Comparison of ENCODE assay signal across 28 cellular contexts in the genomic region with DNA sequence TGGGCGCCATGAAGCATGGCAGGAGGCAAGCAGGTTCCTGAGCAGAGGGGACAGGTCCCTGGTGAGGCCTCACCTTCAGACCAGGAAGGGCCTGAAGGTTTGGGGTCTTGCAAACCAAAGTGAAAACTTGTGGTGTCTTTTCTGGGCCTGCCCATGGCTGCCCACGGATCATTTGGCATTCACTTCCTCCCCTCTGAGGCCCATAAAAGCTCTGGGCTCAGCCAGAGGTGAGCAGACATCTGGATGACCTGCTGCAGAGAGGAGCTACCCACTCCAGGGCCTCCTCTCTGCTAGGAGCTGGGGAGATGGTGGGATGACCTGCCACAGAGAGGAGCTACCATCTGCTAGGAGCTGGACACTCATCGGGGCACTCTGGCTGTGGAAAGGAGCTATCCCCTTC.
"Had no signal": no experiment of that assay in that cellular context is flagged by ENCODE, and none has a peak within 500 bp of the region (broad histone marks: within the 10 kb centered on the region; RNA-seq: fewer than 3 reads in every experiment).

No MANE protein-coding gene starts in this region.

- H3K4me3 ChIP-seq: stomach, suprapubic skin, testis, thoracic aorta, thyroid gland, tibial artery, tibial nerve, transverse colon, upper lobe of left lung, upper lobe of right lung, uterus, vagina had no signal

- ATAC-seq: stimulated activated memory B cell treated with anti-CD40 and anti-IgM and Interleukin-4, amounts not matched to agents 10 μg/mL and 1 μg/mL and 100 μg/mL, for 72 hours; stimulated activated naive B cell treated with anti-CD40 and anti-IgM and Interleukin-4, amounts not matched to agents 10 μg/mL and 1 μg/mL and 100 μg/mL, for 72 hours; stimulated activated naive CD8-positive, alpha-beta T cell treated with anti-CD3 and anti-CD28 coated beads, Interleukin-15, amount 100 ng/mL, for 72 hours; stimulated activated naive CD8-positive, alpha-beta T cell treated with anti-CD3 and anti-CD28 coated beads, Interleukin-15, Interleukin-2, amounts not matched to agents 100 U/mL and 50 U/mL, for 24 hours; upper lobe of right lung had no signal

- H3K4me1 ChIP-seq: stomach, suprapubic skin, thyroid gland, tibial artery, tibial nerve, transverse colon, upper lobe of left lung, upper lobe of right lung, uterus, vagina had no signal

- H3K27ac ChIP-seq: stomach, suprapubic skin, testis, thoracic aorta, thyroid gland, tibial artery, tibial nerve, transverse colon, upper lobe of left lung, upper lobe of right lung, uterus, vagina had no signal

- H3K4me1 Mint-ChIP-seq: stimulated activated memory B cell treated with anti-CD40 and anti-IgM and Interleukin-4, amounts not matched to agents 10 μg/mL and 1 μg/mL and 100 μg/mL, for 72 hours; stimulated activated naive B cell treated with anti-CD40 and anti-IgM and Interleukin-4, amounts not matched to agents 10 μg/mL and 1 μg/mL and 100 μg/mL, for 72 hours; stimulated activated naive CD8-positive, alpha-beta T cell treated with anti-CD3 and anti-CD28 coated beads, Interleukin-15, amount 100 ng/mL, for 72 hours had no signal

- H3K27me3 ChIP-seq: stomach, suprapubic skin, testis, thyroid gland, tibial artery, tibial nerve, transverse colon, upper lobe of left lung, upper lobe of right lung, uterus, vagina had no signal

- H3K27me3 Mint-ChIP-seq: stimulated activated memory B cell treated with anti-CD40 and anti-IgM and Interleukin-4, amounts not matched to agents 10 μg/mL and 1 μg/mL and 100 μg/mL, for 72 hours; stimulated activated naive CD8-positive, alpha-beta T cell treated with anti-CD3 and anti-CD28 coated beads, Interleukin-15, amount 100 ng/mL, for 72 hours; stimulated activated naive CD8-positive, alpha-beta T cell treated with anti-CD3 and anti-CD28 coated beads, Interleukin-15, Interleukin-2, amounts not matched to agents 100 ng/mL and 50 ng/mL, for 24 hours; type B pancreatic cell had no signal

- H3K36me3 Mint-ChIP-seq: stimulated activated memory B cell treated with anti-CD40 and anti-IgM and Interleukin-4, amounts not matched to agents 10 μg/mL and 1 μg/mL and 100 μg/mL, for 72 hours; type B pancreatic cell had no signal

- DNase-seq: stimulated activated CD4-positive, alpha-beta T cell treated with anti-CD3 and anti-CD28 coated beads, Interleukin-2, amount 100 ng/mL, for 48 hours; stimulated activated CD4-positive, alpha-beta T cell treated with anti-CD3 and anti-CD28 coated beads, Interleukin-4, amount 100 ng/mL, for 1 hour; stimulated activated CD4-positive, alpha-beta T cell treated with anti-CD3 and anti-CD28 coated beads, Interleukin-4, amount 100 ng/mL, for 24 hours; stimulated activated CD4-positive, alpha-beta T cell treated with anti-CD3 and anti-CD28 coated beads, Interleukin-4, amount 100 ng/mL, for 4 hours; stimulated activated CD8-positive, alpha-beta memory T cell treated with anti-CD3 and anti-CD28 coated beads, Interleukin-4, amount 100 ng/mL, for 48 hours; stimulated activated naive B cell treated with anti-CD40 and anti-IgM and Interleukin-4, amounts not matched to agents 10 μg/mL and 1 μg/mL and 100 μg/mL, for 72 hours; stimulated activated naive CD4-positive, alpha-beta T cell; stimulated activated naive CD4-positive, alpha-beta T cell treated with Interleukin-2 at 50 U/mL for 16 hours; stimulated activated naive CD8-positive, alpha-beta T cell treated with anti-CD3 and anti-CD28 coated beads, Interleukin-15, amount 100 ng/mL, for 72 hours; stimulated activated naive CD8-positive, alpha-beta T cell treated with anti-CD3 and anti-CD28 coated beads, Interleukin-15, Interleukin-2, amounts not matched to agents 100 U/mL and 50 U/mL, for 24 hours; stomach; substantia nigra; testis; thyroid gland; tibial artery; transverse colon; trophoblast cell; upper lobe of left lung; upper lobe of right lung; uterus had no signal

- H3K9me3 Mint-ChIP-seq: stimulated activated naive CD8-positive, alpha-beta T cell treated with anti-CD3 and anti-CD28 coated beads, Interleukin-15, amount 100 ng/mL, for 72 hours; stimulated activated naive CD8-positive, alpha-beta T cell treated with anti-CD3 and anti-CD28 coated beads, Interleukin-15, Interleukin-2, amounts not matched to agents 100 ng/mL and 50 ng/mL, for 24 hours; type B pancreatic cell had no signal

- H3K9me3 ChIP-seq: suprapubic skin, testis, thoracic aorta, thyroid gland, tibial artery, transverse colon, upper lobe of left lung, upper lobe of right lung, uterus, vagina had no signal

- H3K36me3 ChIP-seq: stomach, suprapubic skin, thoracic aorta, thyroid gland, tibial artery, tibial nerve, transverse colon, upper lobe of left lung, upper lobe of right lung, uterus, vagina had no signal

- H3K4me3 Mint-ChIP-seq: stimulated activated memory B cell treated with anti-CD40 and anti-IgM and Interleukin-4, amounts not matched to agents 10 μg/mL and 1 μg/mL and 100 μg/mL, for 72 hours; stimulated activated naive B cell treated with anti-CD40 and anti-IgM and Interleukin-4, amounts not matched to agents 10 μg/mL and 1 μg/mL and 100 μg/mL, for 72 hours; stimulated activated naive CD8-positive, alpha-beta T cell treated with anti-CD3 and anti-CD28 coated beads, Interleukin-15, amount 100 ng/mL, for 72 hours; stimulated activated naive CD8-positive, alpha-beta T cell treated with anti-CD3 and anti-CD28 coated beads, Interleukin-15, Interleukin-2, amounts not matched to agents 100 ng/mL and 50 ng/mL, for 24 hours; type B pancreatic cell had no signal

- H3K27ac Mint-ChIP-seq: stimulated activated memory B cell treated with anti-CD40 and anti-IgM and Interleukin-4, amounts not matched to agents 10 μg/mL and 1 μg/mL and 100 μg/mL, for 72 hours; stimulated activated naive B cell treated with anti-CD40 and anti-IgM and Interleukin-4, amounts not matched to agents 10 μg/mL and 1 μg/mL and 100 μg/mL, for 72 hours; stimulated activated naive CD8-positive, alpha-beta T cell treated with anti-CD3 and anti-CD28 coated beads, Interleukin-15, Interleukin-2, amounts not matched to agents 100 ng/mL and 50 ng/mL, for 24 hours; type B pancreatic cell had no signal

- FAIRE-seq: urothelium cell line had no signal
